In the genomic region with DNA sequence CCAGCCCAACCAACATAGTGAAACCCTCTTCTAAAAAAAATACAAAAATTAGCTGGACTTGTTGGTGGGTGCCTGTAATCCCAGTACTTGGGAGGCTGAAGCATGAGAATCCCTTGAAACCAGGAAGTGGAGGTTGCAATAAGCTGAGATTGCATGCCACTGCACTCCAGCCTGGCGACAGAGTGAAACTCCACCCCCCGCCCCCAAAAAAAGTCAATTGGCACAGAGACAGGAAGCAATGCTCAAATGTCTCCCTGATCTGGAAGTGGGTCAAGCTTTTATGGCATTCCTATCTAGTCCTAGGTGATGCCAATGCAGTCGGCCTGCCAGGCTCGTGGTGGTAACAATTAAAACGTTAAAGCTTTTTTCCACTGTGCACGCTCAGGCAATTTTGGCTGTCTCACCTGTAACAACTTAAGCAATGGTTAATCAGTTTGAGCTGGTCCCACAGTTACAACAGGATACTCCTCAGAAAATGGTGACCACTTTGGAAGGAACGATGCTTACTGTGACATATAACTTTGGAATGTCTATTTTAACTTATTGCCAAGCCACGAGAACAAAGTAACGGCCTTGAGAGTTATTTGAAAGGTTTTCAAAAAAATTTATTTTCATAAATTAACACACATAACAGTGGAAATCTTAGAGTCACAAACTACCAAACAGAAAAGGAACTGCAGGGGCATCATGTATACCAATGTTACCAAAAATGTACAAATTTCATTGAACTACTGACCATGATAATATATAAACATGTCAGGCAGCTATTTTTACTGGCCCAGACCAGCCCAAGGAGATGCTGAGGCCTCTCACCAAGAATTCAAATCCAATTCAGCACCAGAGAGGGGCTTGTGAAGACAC, we compare ENCODE assay signal across 13 cellular contexts. TPM values are rescaled to one million over a fixed set of nuclear protein-coding genes. Genes with fewer than 3 reads are reported as not detected.
DNase-seq lines count a peak whose midpoint lies in the region; ATAC-seq, FAIRE-seq and TF ChIP-seq lines count a peak whose summit lies in the region.
"Had no signal": no experiment of that assay in that cellular context is flagged by ENCODE, and none has a peak within 500 bp of the region (broad histone marks: within the 10 kb centered on the region; RNA-seq: fewer than 3 reads in every experiment).

No MANE protein-coding gene starts in this region.

- H3K36me3 ChIP-seq in bronchial epithelial cell (ENCODE audit: control insufficient read depth, insufficient read depth, low read length) (peaks cover 4% of the 10 kb centered on the region), mesenchymal stem cell (ENCODE audit: control insufficient read depth in 1 of 2, insufficient read depth in 2 of 2, low read depth in 1 of 2, low read length in 2 of 2) (peaks cover 31 to 33% of the 10 kb centered on the region in 2 experiments), MM.1S (replicated peaks; ENCODE audit: insufficient read depth, low read length) (no peaks in the 10 kb centered on the region)

- no peak overlapping the region for H4K91ac ChIP-seq in mesenchymal stem cell (ENCODE audit: low read length)

- no peak overlapping the region for H2BK15ac ChIP-seq in mesenchymal stem cell (ENCODE audit: low read depth, poor library complexity, severe bottlenecking)

- H3K79me2 ChIP-seq in MM.1S (ENCODE audit: low read length), result no peaks in the 10 kb centered on the region

- no peaks in the 10 kb centered on the region for H3K9me3 ChIP-seq in mesenchymal stem cell (ENCODE audit: control insufficient read depth, low read length)
- no peaks in the 10 kb centered on the region for H3K9me3 ChIP-seq in MM.1S (replicated peaks; ENCODE audit: insufficient read depth, low read length)
- H3K9me3 ChIP-seq: BLaER1 had no signal

- no peaks in the 10 kb centered on the region for H3K9me2 ChIP-seq in MM.1S (replicated peaks; ENCODE audit: insufficient read depth, low read length)

- no peak overlapping the region for H3K4ac ChIP-seq in mesenchymal stem cell (ENCODE audit: low read depth in 1 of 2, low read length in 2 of 2)

- in situ Hi-C loops in ACHN (cut with HindIII; ENCODE audit: low pct_ligation_motif_present, low pct_unique_long_range_greater_than_20kb, low sequenced_read_pairs), result no loop called here

- TF ChIP-seq CTCF in bronchial epithelial cell (IDR thresholded peaks at IDR 0.05; ENCODE audit: insufficient read depth, low read length, severe bottlenecking) (no peak), MM.1S (IDR thresholded peaks at IDR 0.05; ENCODE audit: low read length) (no peak)

- H3K27ac ChIP-seq in mesenchymal stem cell (ENCODE audit: low read length, poor library complexity, severe bottlenecking) (peak overlapping the region; percentile 38), MM.1S (ENCODE audit: low read length) (no peak overlapping the region)
- H3K27ac ChIP-seq: BLaER1 had no signal

- FAIRE-seq in bronchial epithelial cell (lab: Jason Lieb, UNC), result no peak
- FAIRE-seq: urothelium cell line had no signal

- H3K79me1 ChIP-seq in mesenchymal stem cell (replicated peaks; ENCODE audit: low read length, poor library complexity, severe bottlenecking), result peaks cover 3% of the 10 kb centered on the region

- H2BK5ac ChIP-seq in mesenchymal stem cell (ENCODE audit: low read depth, low read length, poor library complexity, severe bottlenecking), result no peak overlapping the region

- no peak overlapping the region for H2AK5ac ChIP-seq in mesenchymal stem cell (ENCODE audit: low read length, severe bottlenecking)

- H3K23ac ChIP-seq in mesenchymal stem cell (ENCODE audit: low read length in 2 of 2), result no peak overlapping the region

- H2AFZ ChIP-seq in mesenchymal stem cell (ENCODE audit: low read depth, low read length) (no peak overlapping the region), MM.1S (ENCODE audit: low read length) (no peak overlapping the region)

- no peak overlapping the region for H3K4me3 ChIP-seq in bronchial epithelial cell (ENCODE audit: low read depth, low read length)
- no peak overlapping the region for H3K4me3 ChIP-seq in mesenchymal stem cell (ENCODE audit: insufficient read depth in 1 of 2, low read depth in 1 of 2, low read length in 2 of 2)
- H3K4me3 ChIP-seq in MM.1S (ENCODE audit: low read length), result no peak overlapping the region
- H3K4me3 ChIP-seq: BLaER1 had no signal

- H2BK120ac ChIP-seq in mesenchymal stem cell (ENCODE audit: low read depth, low read length), result no peak overlapping the region

- H3K4me2 ChIP-seq in mesenchymal stem cell (ENCODE audit: low read length, poor library complexity, severe bottlenecking) (no peak overlapping the region), MM.1S (ENCODE audit: low read depth, low read length) (no peak overlapping the region)
- H3K4me2 ChIP-seq: BLaER1 had no signal

- H4K8ac ChIP-seq in mesenchymal stem cell (ENCODE audit: low read length), result no peak overlapping the region

- peak overlapping the region; percentile 78 for H3K9ac ChIP-seq in mesenchymal stem cell (ENCODE audit: low read length)
- H3K9ac ChIP-seq in MM.1S (ENCODE audit: low read length), result no peak overlapping the region
- H3K9ac ChIP-seq: BLaER1 had no signal

- H3F3A ChIP-seq in MM.1S (ENCODE audit: insufficient read depth, low read length), result no peaks in the 10 kb centered on the region

- H3K27me3 ChIP-seq in bronchial epithelial cell (ENCODE audit: control insufficient read depth, insufficient read depth, low read length), result no peaks in the 10 kb centered on the region
- H3K27me3 ChIP-seq in mesenchymal stem cell (ENCODE audit: control insufficient read depth in 1 of 2, insufficient read depth in 1 of 2, low read length in 2 of 2), result no peaks in the 10 kb centered on the region
- no peaks in the 10 kb centered on the region for H3K27me3 ChIP-seq in MM.1S (replicated peaks; ENCODE audit: insufficient read depth, low read length)
- H3K27me3 ChIP-seq: BLaER1 had no signal

- ATAC-seq in HG02870 (IDR thresholded peaks at IDR 0.05; ENCODE audit: unreplicated experiment), result no peak

- 78% methylated on average over 6 of the region's 9 CpGs for WGBS in mesenchymal stem cell

- DNase-seq in ACHN (peak; percentile 35), LHCN-M2 (ENCODE audit: low read depth) (peak; percentile 66), bronchial epithelial cell (ENCODE audit: low read depth) (peak; percentile 55), mesenchymal stem cell (peak; percentile 34), SK-N-DZ (ENCODE audit: low spot score) (no peak), COLO829 (ENCODE audit: low spot score) (no peak), MM.1S (no peak)
- DNase-seq: activated CD4-positive, alpha-beta T cell treated with anti-CD3 and anti-CD28 coated beads, Interleukin-2, amount 50 U/mL, for 4 hours; NCI-H1694 treated with DMSO at 0.1 percent for 48 hours; nephron progenitor cell had no signal

- H2BK12ac ChIP-seq in mesenchymal stem cell (ENCODE audit: low read length in 2 of 2), result no peak overlapping the region

- H4K20me1 ChIP-seq in MM.1S (ENCODE audit: insufficient read depth, low read length), result no peaks in the 10 kb centered on the region

- H3K14ac ChIP-seq in mesenchymal stem cell (ENCODE audit: low read length in 2 of 2), result no peak overlapping the region

- H3K4me1 ChIP-seq in mesenchymal stem cell (ENCODE audit: control insufficient read depth, insufficient read depth, low read depth, low read length) (peaks cover 8% of the 10 kb centered on the region), MM.1S (ENCODE audit: low read length) (no peaks in the 10 kb centered on the region)

- H3K18ac ChIP-seq in mesenchymal stem cell (ENCODE audit: low read depth in 1 of 2, low read length in 2 of 2), result peak overlapping the region in 1 of 2 experiments; percentile 11

RNA-seq across cellular contexts. Expression of a gene that starts 19.0 kb away (rescaled TPM):
- total RNA-seq in LHCN-M2 (2014; rRNA removed) (28.7 and 36.0 TPM in 2 replicates), bronchial epithelial cell (21.9 and 28.7 TPM in 2 replicates)
- polyA plus RNA-seq in LHCN-M2 (2012), result 14.3 TPM
- polyA plus RNA-seq in mesenchymal stem cell (2013, experiment 1 of 2), result 31.5 TPM
- polyA plus RNA-seq in mesenchymal stem cell (2013, experiment 2 of 2), result 31.2 TPM
- 43.9 and 48.2 TPM in 2 replicates for polyA plus RNA-seq in SK-N-DZ (2014; cell fraction: cytosol; rRNA removed)
- 131 and 134 TPM in 2 replicates for polyA plus RNA-seq in SK-N-DZ (2014; cell fraction: nucleus; rRNA removed)

Comparison
In these comparisons a context has a peak if more than half of its experiments do, and no peak if none do; other contexts are left out.
1. DNase-seq: peak in ACHN (single experiment), LHCN-M2 (single experiment), bronchial epithelial cell (single experiment) and mesenchymal stem cell (single experiment); none in SK-N-DZ (single experiment), COLO829 (single experiment) and MM.1S (single experiment).